1 cellular context compared by ENCODE assay signal in genomic region chr10:132175907-132176581, GRCh38.
TF ChIP-seq lines count a peak whose summit lies in the region.

No MANE protein-coding gene starts in this region.

TF ChIP-seq in HepG2, 621 proteins besides CTCF, POLR2A, EP300 and RAD21 (continued from another document):
- TF ChIP-seq ZNF687 (CRISPR knock-in tag; IDR thresholded peaks at IDR 0.05) (peak; percentile 30; the same call in 1 of the 2 replicates), PITX1 (CRISPR knock-in tag; IDR thresholded peaks at IDR 0.05) (no peak), RARG (CRISPR knock-in tag; IDR thresholded peaks at IDR 0.05; ENCODE audit: low read depth) (no peak), ZXDC (CRISPR knock-in tag; IDR thresholded peaks at IDR 0.05) (no peak), ZNF547 (CRISPR knock-in tag; IDR thresholded peaks at IDR 0.05) (no peak), ZNF292 (CRISPR knock-in tag; IDR thresholded peaks at IDR 0.05; ENCODE audit: borderline replicate concordance, low read depth) (0 out of 2 replicates have a peak, but pooled peaks have one; percentile 49), FOXA1 (IDR thresholded peaks at IDR 0.05) (no peak), FOXA1 (CRISPR knock-in tag; IDR thresholded peaks at IDR 0.05) (peak; percentile 46), KLF16 (CRISPR knock-in tag; IDR thresholded peaks at IDR 0.05) (no peak), ZSCAN22 (CRISPR knock-in tag; IDR thresholded peaks at IDR 0.05) (peak; percentile 93), SOX5 (CRISPR knock-in tag; IDR thresholded peaks at IDR 0.05; ENCODE audit: borderline replicate concordance) (peak; percentile 60; the same call in 1 of the 2 replicates), FOXK2 (IDR thresholded peaks at IDR 0.05) (no peak), ZSCAN21 (CRISPR knock-in tag; IDR thresholded peaks at IDR 0.05; ENCODE audit: borderline replicate concordance) (no peak), FOXA3 (CRISPR knock-in tag; IDR thresholded peaks at IDR 0.05) (peak; percentile 41; the same call in 1 of the 2 replicates), BRF2 (CRISPR knock-in tag; IDR thresholded peaks at IDR 0.05) (no peak), MED13 (CRISPR knock-in tag; IDR thresholded peaks at IDR 0.05) (no peak), GLI4 (CRISPR knock-in tag; IDR thresholded peaks at IDR 0.05; ENCODE audit: borderline replicate concordance) (no peak), ZNF768 (CRISPR knock-in tag; IDR thresholded peaks at IDR 0.05) (peak; percentile 79; the same call in 1 of the 2 replicates), SETDB1 (CRISPR knock-in tag; IDR thresholded peaks at IDR 0.05; ENCODE audit: borderline replicate concordance) (no peak), JDP2 (CRISPR knock-in tag; IDR thresholded peaks at IDR 0.05; ENCODE audit: borderline replicate concordance) (no peak), ZMYM4 (CRISPR knock-in tag; IDR thresholded peaks at IDR 0.05) (no peak), ZNF430 (CRISPR knock-in tag; IDR thresholded peaks at IDR 0.05) (no peak), NKX3-1 (CRISPR knock-in tag; IDR thresholded peaks at IDR 0.05) (no peak), NR1H2 (CRISPR knock-in tag; IDR thresholded peaks at IDR 0.05; ENCODE audit: borderline replicate concordance, low read depth) (no peak), SOX13 (IDR thresholded peaks at IDR 0.05) (no peak), SOX13 (CRISPR knock-in tag; conservative IDR thresholded peaks at IDR 0.05 in 1 of 2, IDR thresholded peaks at IDR 0.05 in 1 of 2) (peak in 1 of 2 experiments; percentile 74; a peak in 2 of 4 replicates), DR1 (CRISPR knock-in tag; IDR thresholded peaks at IDR 0.05) (no peak), ZBTB49 (CRISPR knock-in tag; IDR thresholded peaks at IDR 0.05; ENCODE audit: borderline replicate concordance) (no peak)
TF ChIP-seq in HepG2: peak in this region for 16.
